Comparison of ENCODE assay signal across 14 cellular contexts in genomic region chr17:21667413-21668117, GRCh38. TPM values are rescaled to one million over a fixed set of nuclear protein-coding genes. Genes with fewer than 3 reads are reported as not detected.
A peak's percentile ranks its signal among the peaks of the same experiment; 100 is the strongest.
DNase-seq lines count a peak whose midpoint lies in the region; ATAC-seq and TF ChIP-seq lines count a peak whose summit lies in the region.
"Not testable (repeated sequence)": the region's sequence is repeated elsewhere in the genome, so short reads cannot be mapped to it uniquely, and the experiment has no call there.
"Had no signal": no experiment of that assay in that cellular context is flagged by ENCODE, and none has a peak within 500 bp of the region (broad histone marks: within the 10 kb centered on the region; RNA-seq: fewer than 3 reads in every experiment).

No MANE protein-coding gene starts in this region.

- H3F3A ChIP-seq in GM23248 (ENCODE audit: insufficient read depth): not testable (repeated sequence)

- intact Hi-C loops in esophagus muscularis mucosa (cut with DNase I); upper lobe of right lung (cut with DNase I): not testable (repeated sequence)

- H3K9ac ChIP-seq in GM23248; iPS-20b (ENCODE audit: low read depth, low read length): not testable (repeated sequence)

- not testable (repeated sequence) for H3K79me2 ChIP-seq in GM23248 (ENCODE audit: insufficient read depth); osteoblast (ENCODE audit: insufficient read depth, low read length)

- TF ChIP-seq POLR2A in esophagus muscularis mucosa (IDR thresholded peaks at IDR 0.05; ENCODE audit: low read depth): not testable (repeated sequence)

- not testable (repeated sequence) for ATAC-seq in upper lobe of right lung

- H3K36me3 ChIP-seq in GM23248 (ENCODE audit: low read depth); MG63; esophagus muscularis mucosa; iPS-20b (ENCODE audit: insufficient read depth, low read depth, low read length); osteoblast (ENCODE audit: insufficient read depth, low read length); upper lobe of right lung: not testable (repeated sequence)

- H3K27ac ChIP-seq in GM23248; esophagus muscularis mucosa (replicated peaks in 1 of 4); iPS-20b (ENCODE audit: low read length); osteoblast (ENCODE audit: low read depth, low read length); upper lobe of right lung: not testable (repeated sequence)

- not testable (repeated sequence) for H3K4me1 ChIP-seq in GM23248 (ENCODE audit: insufficient read depth); esophagus muscularis mucosa; osteoblast (ENCODE audit: insufficient read depth, low read length); upper lobe of right lung
- H3K4me1 ChIP-seq in iPS-20b (ENCODE audit: insufficient read depth, low read length): peaks cover 23% of the 10 kb centered on the region; the same call in 1 of the 2 replicates

- H3K4me2 ChIP-seq in GM23248 (ENCODE audit: unreplicated experiment); osteoblast (ENCODE audit: insufficient read depth, low read length): not testable (repeated sequence)

- not testable (repeated sequence) for H3K4me3 ChIP-seq in GM23248; MG63; esophagus muscularis mucosa; osteoblast (ENCODE audit: insufficient read depth, low read length); upper lobe of right lung
- H3K4me3 ChIP-seq in iPS-20b (ENCODE audit: low read length): peak overlapping the region; percentile 23; the same call in 1 of the 2 replicates

- H3K27me3 ChIP-seq in GM23248 (replicated peaks; ENCODE audit: insufficient read depth); MG63; esophagus muscularis mucosa; osteoblast (ENCODE audit: insufficient read depth, low read length); upper lobe of right lung: not testable (repeated sequence)
- H3K27me3 ChIP-seq in iPS-20b (ENCODE audit: insufficient read depth, low read length): peaks cover 12% of the 10 kb centered on the region

- in situ Hi-C loops in GM23248 (cut with MboI): not testable (repeated sequence)

- H4K20me1 ChIP-seq in GM23248 (ENCODE audit: insufficient read depth); osteoblast (ENCODE audit: insufficient read depth, low read length): not testable (repeated sequence)

- TF ChIP-seq EP300 in esophagus muscularis mucosa (IDR thresholded peaks at IDR 0.05): not testable (repeated sequence)

- 15 to 21% methylated on average over 7 of the region's 7 CpGs for WGBS in GM23248 (ENCODE audit: low coverage in 1 of 2, low lambda C conversion rate in 2 of 2, missing lambda C conversion rate in 2 of 2), 2 experiments
- 47% methylated on average over 7 of the region's 7 CpGs for WGBS in esophagus muscularis mucosa

- H3K9me2 ChIP-seq in GM23248 (ENCODE audit: insufficient read depth): not testable (repeated sequence)

- H2AFZ ChIP-seq in GM23248; osteoblast (ENCODE audit: low read length): not testable (repeated sequence)

- DNase-seq in GM23248: peak; percentile 11
- DNase-seq in MG63: peak; percentile 48
- DNase-seq in activated CD8-positive, alpha-beta memory T cell treated with anti-CD3 and anti-CD28 coated beads for 24 hours: peak; percentile 43
- DNase-seq in esophagus muscularis mucosa (ENCODE audit: extremely low spot score): peak; percentile 92
- peak; percentile 11 for DNase-seq in osteoblast (ENCODE audit: insufficient read length, low spot score, missing footprints)
- peak; percentile 66 for DNase-seq in upper lobe of right lung

- not testable (repeated sequence) for TF ChIP-seq CTCF in esophagus muscularis mucosa (IDR thresholded peaks at IDR 0.05); osteoblast (IDR thresholded peaks at IDR 0.05; ENCODE audit: extremely low read depth, low read depth, low read length); upper lobe of right lung (IDR thresholded peaks at IDR 0.05)

- H3K9me3 ChIP-seq in GM23248 (ENCODE audit: low read depth); MG63; esophagus muscularis mucosa; osteoblast (ENCODE audit: low read depth, low read length); upper lobe of right lung: not testable (repeated sequence)
- H3K9me3 ChIP-seq in iPS-20b (ENCODE audit: insufficient read depth, low read depth, low read length): peaks cover 23% of the 10 kb centered on the region

RNA-seq across cellular contexts. Expression of gene KCNJ18, which starts 24.8 kb away (rescaled TPM):
- total RNA-seq in GM23248 (2014; rRNA removed; shearing (Covaris generic)): not detected in 2 replicates
- polyA plus RNA-seq in GM23248 (2016; fragmentation: Nextera tagmentation; extraction: Ambion mirVana): not detected in 2 replicates
- not detected in 2 replicates for total RNA-seq in MG63 (2014; rRNA removed; shearing (Covaris generic); ENCODE audit: low replicate concordance)
- total RNA-seq in esophagus muscularis mucosa (not detected), osteoblast (not detected in 2 replicates), upper lobe of right lung (not detected)
- total RNA-seq: A172; Calu3; CD4-positive, alpha-beta T cell; Daoy; G401; GM12878; H7 had no signal
- polyA plus RNA-seq: GM12878 had no signal

Comparison
In these comparisons a context has a peak if more than half of its experiments do, and no peak if none do; other contexts are left out.
1. DNase-seq: peak in every context shown above with its lines; median percentile 92 in esophagus muscularis mucosa; 66 in upper lobe of right lung; 48 in MG63; 43 in activated CD8-positive, alpha-beta memory T cell treated with anti-CD3 and anti-CD28 coated beads for 24 hours; 11 in GM23248; 11 in osteoblast.